ENCODE assay signal across 8 cellular contexts in the genomic region with DNA sequence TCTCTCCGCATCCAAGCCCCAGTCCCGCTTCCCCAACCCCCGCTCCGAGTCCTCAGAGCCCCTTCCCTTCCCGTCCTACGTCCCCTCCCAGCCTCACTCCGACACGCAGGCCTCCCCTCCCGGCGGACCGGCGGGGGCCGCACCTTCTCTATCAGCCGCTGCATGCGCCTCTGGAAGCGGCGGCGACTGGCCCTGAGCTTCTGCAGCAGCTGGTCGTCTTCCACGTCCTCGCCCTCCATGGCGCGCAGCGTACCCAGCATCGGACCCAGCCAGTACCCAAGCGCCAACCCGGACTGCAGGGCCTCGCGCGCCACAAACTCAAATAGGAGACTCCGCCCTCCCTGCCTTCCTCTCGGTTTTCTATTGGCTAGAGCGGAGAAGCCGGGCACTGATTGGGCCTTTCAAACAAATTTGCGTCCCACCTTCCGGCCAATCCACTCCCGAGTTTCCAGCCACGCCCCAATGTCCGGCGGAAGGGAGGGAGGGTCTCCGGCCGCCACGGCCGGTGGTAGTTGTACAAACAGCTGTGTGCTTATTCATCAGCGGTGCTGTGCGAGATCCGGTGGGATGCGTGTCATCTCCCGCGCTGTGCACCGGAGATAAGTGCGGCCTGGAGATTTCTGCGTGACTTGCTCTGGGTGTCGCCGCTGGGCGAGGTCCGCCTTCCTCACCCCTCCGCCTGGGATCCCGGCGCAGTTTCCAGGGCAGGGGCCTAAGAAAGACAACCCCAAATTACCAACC. TPM values are rescaled to one million over a fixed set of nuclear protein-coding genes. Genes with fewer than 3 reads are reported as not detected.
A peak's percentile ranks its signal among the peaks of the same experiment; 100 is the strongest.
DNase-seq lines count a peak whose midpoint lies in the region; ATAC-seq and TF ChIP-seq lines count a peak whose summit lies in the region.

Gene HJURP, minus strand, starts transcription at position 295 of the 741 bp plus-strand sequence. Its CDS starts 35 bp downstream, at position 260.

- H3K4me1 Mint-ChIP-seq in activated CD8-positive, alpha-beta T cell treated with anti-CD3 and anti-CD28 coated beads, Interleukin-2, amount 10 ng/mL, durations not matched to agents 7 days and 5 days (ENCODE audit: low read depth) = peaks cover 58% of the 10 kb centered on the region
- peaks cover 3% of the 10 kb centered on the region for H3K4me1 Mint-ChIP-seq in memory B cell

- no peaks in the 10 kb centered on the region for H3K9me3 Mint-ChIP-seq in activated CD8-positive, alpha-beta T cell treated with anti-CD3 and anti-CD28 coated beads, Interleukin-2, amount 10 ng/mL, durations not matched to agents 7 days and 5 days (ENCODE audit: insufficient read depth)
- H3K9me3 Mint-ChIP-seq in memory B cell = no peaks in the 10 kb centered on the region

- peak within 1 kb of the TSS; percentile 96 for H3K27ac Mint-ChIP-seq in activated CD8-positive, alpha-beta T cell treated with anti-CD3 and anti-CD28 coated beads, Interleukin-2, amount 10 ng/mL, durations not matched to agents 7 days and 5 days
- no peak within 1 kb of the TSS for H3K27ac Mint-ChIP-seq in memory B cell

- no peaks in the 10 kb centered on the region for H3K9me3 ChIP-seq in effector memory CD4-positive, alpha-beta T cell (ENCODE audit: control insufficient read depth, low read length)

- ATAC-seq in activated CD8-positive, alpha-beta T cell treated with anti-CD3 and anti-CD28 coated beads, Interleukin-2, amount 10 ng/mL, durations not matched to agents 7 days and 5 days = peak; percentile 97
- peak; percentile 97 for ATAC-seq in memory B cell (ENCODE audit: low read depth)

- H3K4me3 Mint-ChIP-seq in activated CD8-positive, alpha-beta T cell treated with anti-CD3 and anti-CD28 coated beads, Interleukin-2, amount 10 ng/mL, durations not matched to agents 7 days and 5 days = peak within 1 kb of the TSS; percentile 95
- peak within 1 kb of the TSS; percentile 89 for H3K4me3 Mint-ChIP-seq in memory B cell

- H3K27me3 Mint-ChIP-seq in activated CD8-positive, alpha-beta T cell treated with anti-CD3 and anti-CD28 coated beads, Interleukin-2, amount 10 ng/mL, durations not matched to agents 7 days and 5 days (ENCODE audit: low read depth) = no peaks in the 10 kb centered on the region
- H3K27me3 Mint-ChIP-seq in memory B cell = peaks cover 3% of the 10 kb centered on the region

- CTCF ChIA-PET in activated CD8-positive, alpha-beta T cell treated with anti-CD3 and anti-CD28 coated beads, Interleukin-2, amount 10 ng/mL, durations not matched to agents 7 days and 5 days (lab: Charles Lee) = interaction anchor here (1.2 to 1.8 kb wide), 3 partner anchors 9 to 13 kb away, joined by 3 to 8 read pairs (median 6); partner anchors contain the start of gene MSL3B

- H3K4me1 ChIP-seq in effector memory CD4-positive, alpha-beta T cell (ENCODE audit: control insufficient read depth, insufficient read depth, low read length, poor library complexity, severe bottlenecking) = peaks cover 5% of the 10 kb centered on the region

- POLR2A ChIA-PET in activated CD8-positive, alpha-beta T cell treated with anti-CD3 and anti-CD28 coated beads, Interleukin-2, amount 10 ng/mL, durations not matched to agents 7 days and 5 days (lab: Charles Lee) = interaction anchor here (0.5 to 2.1 kb wide), 15 partner anchors 9 to 1218 kb away, joined by 3 to 8 read pairs (median 3); partner anchors contain the start of gene ARL4C

- no peaks in the 10 kb centered on the region for H3K27me3 ChIP-seq in effector memory CD4-positive, alpha-beta T cell (replicated peaks; ENCODE audit: control insufficient read depth, insufficient read depth, low read length, poor library complexity, severe bottlenecking)

- H3K27ac ChIP-seq in effector memory CD4-positive, alpha-beta T cell (ENCODE audit: insufficient read depth, low read length, poor library complexity, severe bottlenecking) = no peak within 1 kb of the TSS

- no peak for TF ChIP-seq CTCF in GM20000 (IDR thresholded peaks at IDR 0.05; ENCODE audit: extremely low read depth, missing control alignments)

- H3K36me3 Mint-ChIP-seq in activated CD8-positive, alpha-beta T cell treated with anti-CD3 and anti-CD28 coated beads, Interleukin-2, amount 10 ng/mL, durations not matched to agents 7 days and 5 days (ENCODE audit: low read depth) = peaks cover 42% of the 10 kb centered on the region
- H3K36me3 Mint-ChIP-seq in memory B cell = no peaks in the 10 kb centered on the region

- H3K4me3 ChIP-seq in effector memory CD4-positive, alpha-beta T cell (ENCODE audit: insufficient read depth, low read depth, low read length, poor library complexity, severe bottlenecking) = peak within 1 kb of the TSS; percentile 69

- H3K36me3 ChIP-seq in effector memory CD4-positive, alpha-beta T cell (ENCODE audit: control insufficient read depth, insufficient read depth, low read length) = no peaks in the 10 kb centered on the region

- DNase-seq in COLO668 (lab: John Stamatoyannopoulos, UW; ENCODE audit: unreplicated experiment) (peak; percentile 93), GM20000 (ENCODE audit: low spot score) (peak; percentile 98), HS-5 (ENCODE audit: low read depth) (peak; percentile 95), NK-92 (lab: John Stamatoyannopoulos, UW; ENCODE audit: unreplicated experiment) (peak; percentile 46), memory B cell (ENCODE audit: low spot score in 2 of 2) (peak; percentile 79 to 85)
- DNase-seq in activated CD8-positive, alpha-beta T cell treated with anti-CD3 and anti-CD28 coated beads, Interleukin-2, amount 10 ng/mL, durations not matched to agents 7 days and 5 days = peak; percentile 97
- DNase-seq in effector memory CD4-positive, alpha-beta T cell = peak; percentile 79 to 86 (median 83)
- peak; percentile 77 for DNase-seq in stimulated activated CD8-positive, alpha-beta memory T cell treated with anti-CD3 and anti-CD28 coated beads, Interleukin-12 subunit alpha, Interleukin-12 subunit beta, amount 100 ng/mL, for 1 hour (ENCODE audit: low read depth)

RNA-seq across cellular contexts. Expression of gene HJURP, which starts in this region (rescaled TPM):
- 100 to 1,000 TPM; 128 to 135 TPM for total RNA-seq in activated CD8-positive, alpha-beta T cell treated with anti-CD3 and anti-CD28 coated beads, Interleukin-2, amount 10 ng/mL, durations not matched to agents 7 days and 5 days

Comparison
In these comparisons a context has a peak if more than half of its experiments do, and no peak if none do; other contexts are left out.
1. DNase-seq: peak in every context shown above with its lines; median percentile 98 in GM20000; 97 in activated CD8-positive, alpha-beta T cell treated with anti-CD3 and anti-CD28 coated beads, Interleukin-2, amount 10 ng/mL, durations not matched to agents 7 days and 5 days; 95 in HS-5; 93 in COLO668; 83 in effector memory CD4-positive, alpha-beta T cell; 82 in memory B cell; 77 in stimulated activated CD8-positive, alpha-beta memory T cell treated with anti-CD3 and anti-CD28 coated beads, Interleukin-12 subunit alpha, Interleukin-12 subunit beta, amount 100 ng/mL, for 1 hour; 46 in NK-92.